Comparison of ENCODE assay signal across 8 cellular contexts in the genomic region with DNA sequence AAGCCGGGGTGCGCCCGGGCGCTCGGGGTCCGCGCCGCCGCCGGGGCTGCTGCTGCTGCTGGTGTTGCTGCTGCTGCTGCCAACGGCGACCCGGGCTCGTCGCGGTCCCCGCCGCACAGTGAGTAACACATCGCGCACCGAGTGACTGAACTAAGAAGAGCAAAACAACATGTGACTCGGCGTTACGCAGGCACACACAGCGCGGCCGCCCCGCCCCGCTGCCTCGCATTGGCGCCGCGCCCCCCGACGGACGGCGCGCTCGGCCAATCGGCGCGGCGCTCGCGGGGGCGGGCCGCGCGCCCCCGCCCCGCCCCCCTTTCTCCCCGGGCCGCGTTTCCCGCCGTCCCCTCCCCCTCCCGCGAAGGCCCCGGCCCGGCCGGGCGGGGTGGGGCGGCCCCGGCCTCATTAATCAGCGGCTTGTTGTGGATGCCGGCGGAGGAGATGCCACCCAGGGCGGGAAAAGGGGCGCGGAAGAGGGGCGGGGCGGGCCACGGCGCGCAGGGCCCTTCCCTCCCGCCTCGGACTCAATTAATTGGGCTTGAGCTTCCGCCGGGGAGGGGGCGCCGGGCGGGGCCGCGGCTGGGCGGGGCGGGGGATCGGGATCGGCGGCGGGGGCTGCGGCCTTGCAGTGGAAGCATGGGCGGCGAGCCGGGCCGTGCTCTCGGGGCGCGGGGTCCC. TPM values are rescaled to one million over a fixed set of nuclear protein-coding genes. Genes with fewer than 3 reads are reported as not detected.
A peak's percentile ranks its signal among the peaks of the same experiment; 100 is the strongest.
DNase-seq lines count a peak whose midpoint lies in the region; ATAC-seq and TF ChIP-seq lines count a peak whose summit lies in the region.

A gene with protein sequence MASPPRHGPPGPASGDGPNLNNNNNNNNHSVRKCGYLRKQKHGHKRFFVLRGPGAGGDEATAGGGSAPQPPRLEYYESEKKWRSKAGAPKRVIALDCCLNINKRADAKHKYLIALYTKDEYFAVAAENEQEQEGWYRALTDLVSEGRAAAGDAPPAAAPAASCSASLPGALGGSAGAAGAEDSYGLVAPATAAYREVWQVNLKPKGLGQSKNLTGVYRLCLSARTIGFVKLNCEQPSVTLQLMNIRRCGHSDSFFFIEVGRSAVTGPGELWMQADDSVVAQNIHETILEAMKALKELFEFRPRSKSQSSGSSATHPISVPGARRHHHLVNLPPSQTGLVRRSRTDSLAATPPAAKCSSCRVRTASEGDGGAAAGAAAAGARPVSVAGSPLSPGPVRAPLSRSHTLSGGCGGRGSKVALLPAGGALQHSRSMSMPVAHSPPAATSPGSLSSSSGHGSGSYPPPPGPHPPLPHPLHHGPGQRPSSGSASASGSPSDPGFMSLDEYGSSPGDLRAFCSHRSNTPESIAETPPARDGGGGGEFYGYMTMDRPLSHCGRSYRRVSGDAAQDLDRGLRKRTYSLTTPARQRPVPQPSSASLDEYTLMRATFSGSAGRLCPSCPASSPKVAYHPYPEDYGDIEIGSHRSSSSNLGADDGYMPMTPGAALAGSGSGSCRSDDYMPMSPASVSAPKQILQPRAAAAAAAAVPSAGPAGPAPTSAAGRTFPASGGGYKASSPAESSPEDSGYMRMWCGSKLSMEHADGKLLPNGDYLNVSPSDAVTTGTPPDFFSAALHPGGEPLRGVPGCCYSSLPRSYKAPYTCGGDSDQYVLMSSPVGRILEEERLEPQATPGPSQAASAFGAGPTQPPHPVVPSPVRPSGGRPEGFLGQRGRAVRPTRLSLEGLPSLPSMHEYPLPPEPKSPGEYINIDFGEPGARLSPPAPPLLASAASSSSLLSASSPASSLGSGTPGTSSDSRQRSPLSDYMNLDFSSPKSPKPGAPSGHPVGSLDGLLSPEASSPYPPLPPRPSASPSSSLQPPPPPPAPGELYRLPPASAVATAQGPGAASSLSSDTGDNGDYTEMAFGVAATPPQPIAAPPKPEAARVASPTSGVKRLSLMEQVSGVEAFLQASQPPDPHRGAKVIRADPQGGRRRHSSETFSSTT (N-terminal part only) (minus strand): TSS at position 127 of the 678 bp plus-strand sequence. CDS start 530 bp downstream, outside the sequence.

- ATAC-seq in GM18499 (IDR thresholded peaks at IDR 0.05; ENCODE audit: insufficient read depth, unreplicated experiment) (peak; percentile 96), HG02870 (IDR thresholded peaks at IDR 0.05; ENCODE audit: unreplicated experiment) (peak; percentile 98), right cardiac atrium (peak; percentile 80 to 86)

- TF ChIP-seq CTCF in ascending aorta (IDR thresholded peaks at IDR 0.05): no peak

- H3K27me3 Mint-ChIP-seq in T-helper 2 cell treated with Interferon-gamma antibody and Interleukin-4, amounts not matched to agents 5 μg/mL and 100 μg/mL, for 36 hours (ENCODE audit: low read depth): peaks cover 25% of the 10 kb centered on the region

- H3K4me1 Mint-ChIP-seq in T-helper 2 cell treated with Interferon-gamma antibody and Interleukin-4, amounts not matched to agents 5 μg/mL and 100 μg/mL, for 36 hours (ENCODE audit: low read depth): peaks cover 30% of the 10 kb centered on the region

- H3K27me3 ChIP-seq in ascending aorta: no peaks in the 10 kb centered on the region
- no peaks in the 10 kb centered on the region for H3K27me3 ChIP-seq in right cardiac atrium (ENCODE audit: control insufficient read depth, insufficient read depth)

- H3K27ac ChIP-seq in ascending aorta (peak within 1 kb of the TSS; percentile 91 to 93), right cardiac atrium (ENCODE audit: low read length) (peak within 1 kb of the TSS; percentile 88), urinary bladder (ENCODE audit: low read depth) (peak within 1 kb of the TSS; percentile 78)

- under 1% methylated on average over 94 of the region's 98 CpGs for WGBS in right cardiac atrium
- WGBS in urinary bladder: under 1% methylated on average over 98 of the region's 98 CpGs

- no peaks in the 10 kb centered on the region for H3K9me3 Mint-ChIP-seq in T-helper 2 cell treated with Interferon-gamma antibody and Interleukin-4, amounts not matched to agents 5 μg/mL and 100 μg/mL, for 36 hours

- H3K4me3 ChIP-seq in ascending aorta: peak within 1 kb of the TSS; percentile 85
- H3K4me3 ChIP-seq in right cardiac atrium (ENCODE audit: low read length): peak within 1 kb of the TSS; percentile 95
- H3K4me3 ChIP-seq in urinary bladder (ENCODE audit: low read depth, low read length): peak within 1 kb of the TSS; percentile 90

- peaks cover 28 to 29% of the 10 kb centered on the region in 2 donors for H3K36me3 ChIP-seq in ascending aorta
- peaks cover 4% of the 10 kb centered on the region for H3K36me3 ChIP-seq in urinary bladder (ENCODE audit: insufficient read depth)

- H3K9me3 ChIP-seq in ascending aorta (no peaks in the 10 kb centered on the region), right cardiac atrium (ENCODE audit: control insufficient read depth, low read length) (no peaks in the 10 kb centered on the region)

- intact Hi-C loops in ascending aorta (cut with DNase I): loop anchor here (1.0 to 10.0 kb wide), 10 partner anchors 86 to 1572 kb away; a partner anchor contains a TSS
- intact Hi-C loops in right cardiac atrium (cut with DNase I): loop anchor here (5.0 to 10.0 kb wide), 6 partner anchors 81 to 822 kb away; no protein-coding TSS in a partner anchor

- H3K4me3 Mint-ChIP-seq in T-helper 2 cell treated with Interferon-gamma antibody and Interleukin-4, amounts not matched to agents 5 μg/mL and 100 μg/mL, for 36 hours: peak within 1 kb of the TSS; percentile 80

- peaks cover 14 to 22% of the 10 kb centered on the region in 2 donors for H3K4me1 ChIP-seq in ascending aorta
- peaks cover 2% of the 10 kb centered on the region for H3K4me1 ChIP-seq in right cardiac atrium (ENCODE audit: control insufficient read depth, insufficient read depth, low read length)
- H3K4me1 ChIP-seq in urinary bladder (ENCODE audit: insufficient read depth): no peaks in the 10 kb centered on the region

- peak; percentile 99 for DNase-seq in NCI-H146 (lab: John Stamatoyannopoulos, UW)
- DNase-seq in T-helper 2 cell treated with Interferon-gamma antibody and Interleukin-4, amounts not matched to agents 5 μg/mL and 100 μg/mL, for 36 hours (ENCODE audit: low spot score): peak; percentile 95
- DNase-seq in ascending aorta (ENCODE audit: low spot score in 2 of 2): peak; percentile 90 to 97
- DNase-seq in right cardiac atrium: peak; percentile 94 to 97 (median 96)
- peak; percentile 95 for DNase-seq in putamen (ENCODE audit: low spot score)

- peak within 1 kb of the TSS; percentile 81 for H3K27ac Mint-ChIP-seq in T-helper 2 cell treated with Interferon-gamma antibody and Interleukin-4, amounts not matched to agents 5 μg/mL and 100 μg/mL, for 36 hours

- H3K36me3 Mint-ChIP-seq in T-helper 2 cell treated with Interferon-gamma antibody and Interleukin-4, amounts not matched to agents 5 μg/mL and 100 μg/mL, for 36 hours (ENCODE audit: low read depth): peaks cover 4% of the 10 kb centered on the region

RNA-seq across cellular contexts. Expression of the gene that starts here (rescaled TPM):
- total RNA-seq in ascending aorta: 42.4 TPM
- total RNA-seq in right cardiac atrium: 10 to 100 TPM; 10.8 to 28.4 (median 14.6) TPM
- polyA plus RNA-seq in right cardiac atrium: 7.4 TPM
- 6.5 TPM for total RNA-seq in urinary bladder
- polyA plus RNA-seq in urinary bladder: 11.3 TPM

Comparison
In these comparisons a context has a peak if more than half of its experiments do, and no peak if none do; other contexts are left out.
1. Peak in every context shown above with its lines: DNase-seq, ATAC-seq, H3K4me3 ChIP-seq and H3K27ac ChIP-seq.